ENCODE assay signal across 13 cellular contexts in genomic region chr6:19465240-19465639, GRCh38.
DNase-seq lines count a peak whose midpoint lies in the region; ATAC-seq, FAIRE-seq and TF ChIP-seq lines count a peak whose summit lies in the region.
"Had no signal": no experiment of that assay in that cellular context is flagged by ENCODE, and none has a peak within 500 bp of the region (broad histone marks: within the 10 kb centered on the region; RNA-seq: fewer than 3 reads in every experiment).

No MANE protein-coding gene starts in this region.

- DNase-seq in Daoy (ENCODE audit: low read depth) (peak; percentile 9), NCI-H1694 treated with DMSO at 0.1 percent for 48 hours (lab: John Stamatoyannopoulos, UW) (peak; percentile 54), brain microvascular endothelial cell (no peak), pancreas (no peak), D341Med (ENCODE audit: low spot score) (no peak), COLO829 (ENCODE audit: low spot score) (no peak)
- DNase-seq in stimulated activated CD8-positive, alpha-beta memory T cell treated with anti-CD3 and anti-CD28 coated beads, Interleukin-4, amount 100 ng/mL, for 48 hours: no peak
- DNase-seq: activated gamma-delta T cell; CD8-positive, alpha-beta T cell had no signal

- 32 to 36% methylated on average over 10 of the region's 10 CpGs for WGBS in pancreas, 2 donors

- H3K4me1 ChIP-seq in pancreas: no peaks in the 10 kb centered on the region
- H3K4me1 ChIP-seq: parathyroid adenoma had no signal

- H3K36me3 ChIP-seq in brain microvascular endothelial cell (replicated peaks) (no peaks in the 10 kb centered on the region), pancreas (no peaks in the 10 kb centered on the region)

- ATAC-seq in pancreas: peak in 3 of 4 donors; percentile 59 to 79 (median 79)
- no peak for ATAC-seq in HG03521 (IDR thresholded peaks at IDR 0.05; ENCODE audit: unreplicated experiment)
- ATAC-seq: activated CD4-positive, CD25-positive, alpha-beta regulatory T cell treated with anti-CD3 and anti-CD28 coated beads, Interleukin-2, amount 50 U/mL, for 24 hours; CD8-positive, alpha-beta T cell; GM12878 had no signal

- no peak for FAIRE-seq in pancreas (lab: Jason Lieb, UNC)
- FAIRE-seq: GM12878 had no signal

- intact Hi-C loops in pancreas (cut with DNase I): no loop called here

- H3K4me3 ChIP-seq in brain microvascular endothelial cell (ENCODE audit: low read depth, low read length) (no peak overlapping the region), pancreas (no peak overlapping the region)
- H3K4me3 ChIP-seq: GM12878 had no signal

- in situ Hi-C loops in brain microvascular endothelial cell (cut with HindIII; ENCODE audit: low pct_ligation_motif_present, low sequenced_read_pairs): no loop called here

- TF ChIP-seq CTCF in brain microvascular endothelial cell (IDR thresholded peaks at IDR 0.05; ENCODE audit: low read depth, low read length, missing control alignments) (no peak), pancreas (IDR thresholded peaks at IDR 0.05) (no peak)

- no peaks in the 10 kb centered on the region for H3K9me3 ChIP-seq in pancreas

- H3K27ac ChIP-seq in brain microvascular endothelial cell: peak overlapping the region; percentile 60
- peak overlapping the region; percentile 12 to 53 (median 33) for H3K27ac ChIP-seq in pancreas
- H3K27ac ChIP-seq: parathyroid adenoma had no signal

- H3K27me3 ChIP-seq in brain microvascular endothelial cell (replicated peaks): no peaks in the 10 kb centered on the region
- no peaks in the 10 kb centered on the region for H3K27me3 ChIP-seq in pancreas

Comparison
In these comparisons a context has a peak if more than half of its experiments do, and no peak if none do; other contexts are left out.
1. DNase-seq: peak in Daoy (single experiment) and NCI-H1694 treated with DMSO at 0.1 percent for 48 hours (single experiment); none in brain microvascular endothelial cell (single experiment), pancreas (0 of 6), D341Med (single experiment), stimulated activated CD8-positive, alpha-beta memory T cell treated with anti-CD3 and anti-CD28 coated beads, Interleukin-4, amount 100 ng/mL, for 48 hours (single experiment) and COLO829 (single experiment).